ENCODE assay signal across 33 cellular contexts in genomic region chr4:65050786-65051185, GRCh38.
"Had no signal": no experiment of that assay in that cellular context is flagged by ENCODE, and none has a peak within 500 bp of the region (broad histone marks: within the 10 kb centered on the region; RNA-seq: fewer than 3 reads in every experiment).

No MANE protein-coding gene starts in this region.

- DNase-seq: activated B cell treated with CpG ODN at 0.5 μM for 24 hours; activated CD4-positive, alpha-beta memory T cell treated with anti-CD3 and anti-CD28 coated beads for 36 hours; activated CD4-positive, alpha-beta T cell treated with anti-CD3 and anti-CD28 coated beads for 4 hours; activated CD4-positive, alpha-beta T cell treated with anti-CD3 and anti-CD28 coated beads, Interleukin-2, amount 50 U/mL, for 1 hour; activated CD4-positive, CD25-positive, alpha-beta regulatory T cell treated with anti-CD3 and anti-CD28 coated beads, Interleukin-2, amount 50 U/mL, for 72 hours; activated CD8-positive, alpha-beta memory T cell treated with anti-CD3 and anti-CD28 coated beads, Interleukin-2, amount 50 U/mL, for 4 hours; activated effector memory CD4-positive, alpha-beta T cell treated with anti-CD3 and anti-CD28 coated beads, Interleukin-2, amount 50 U/mL, for 16 hours; activated naive CD4-positive, alpha-beta T cell; activated naive CD4-positive, alpha-beta T cell treated with anti-CD3 and anti-CD28 coated beads, Interleukin-2, amount 50 U/mL, for 16 hours; activated naive CD8-positive, alpha-beta T cell treated with anti-CD3 and anti-CD28 coated beads for 36 hours; activated T-cell treated with anti-CD3 and anti-CD28 coated beads, Interleukin-2, amount 50 U/mL, for 48 hours; amniotic stem cell; aorta; brain microvascular endothelial cell; central memory CD4-positive, alpha-beta T cell; KG1; NCI-H1092 treated with DMSO at 0.1 percent for 48 hours; NCI-H1417; NCI-H146; NCI-H187 treated with DMSO at 0.1 percent for 48 hours; NCI-H2081; NCI-H226; NCI-H446 treated with DMSO at 0.1 percent for 48 hours; NCI-H524; NK-92 treated with Interleukin-12 subunit alpha and Interleukin-12 subunit beta, amount 100 ng/mL, for 24 hours; PC-9; SIG-M5; SW 1271; T-helper 1 cell; T-helper 2 cell; T-helper 9 cell had no signal

- H2AFZ ChIP-seq: PC-9 had no signal

- H3K27me3 ChIP-seq: brain microvascular endothelial cell had no signal

- H3K36me3 ChIP-seq: brain microvascular endothelial cell had no signal

- H3K27ac ChIP-seq: brain microvascular endothelial cell, PC-9, RWPE1, VCaP had no signal

- H3K4me3 ChIP-seq: PC-9 had no signal

- H3K4me2 ChIP-seq: PC-9 had no signal
